14 cellular contexts compared by ENCODE assay signal in the genomic region with DNA sequence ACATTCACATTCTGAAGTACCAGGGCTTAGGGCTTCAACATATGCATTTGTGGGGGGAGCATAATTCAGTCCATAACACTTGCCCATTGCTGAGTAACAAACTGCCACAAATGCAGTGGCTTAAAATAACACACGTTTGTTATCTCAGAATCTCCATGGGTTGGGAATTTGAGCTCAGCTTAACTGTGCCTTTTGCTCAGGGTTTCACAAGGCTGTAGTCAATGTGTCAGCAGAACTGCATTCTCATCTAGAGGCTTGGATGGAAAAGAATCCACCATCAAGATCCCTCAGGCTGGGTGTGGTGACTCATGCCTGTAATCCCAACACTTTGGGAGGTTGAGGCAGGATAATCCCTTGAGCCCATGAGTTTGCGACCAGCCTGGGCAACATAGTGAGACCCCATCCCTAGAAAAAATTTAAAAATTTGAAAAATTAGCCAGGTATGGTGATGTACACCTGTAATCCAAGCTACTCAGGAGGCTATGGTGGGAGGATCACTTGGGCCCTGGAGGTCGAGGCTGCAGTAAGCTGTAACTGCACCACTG.
"Had no signal": no experiment of that assay in that cellular context is flagged by ENCODE, and none has a peak within 500 bp of the region (broad histone marks: within the 10 kb centered on the region; RNA-seq: fewer than 3 reads in every experiment).

No MANE protein-coding gene starts in this region.

- H3K27ac ChIP-seq: epithelial cell of prostate, left lung, ovary, sigmoid colon had no signal

- ATAC-seq: activated CD4-positive, CD25-positive, alpha-beta regulatory T cell treated with anti-CD3 and anti-CD28 coated beads, Interleukin-2, amount 50 U/mL, for 24 hours; left lung; naive thymus-derived CD4-positive, alpha-beta T cell; stimulated activated effector memory CD8-positive, alpha-beta T cell treated with anti-CD3 and anti-CD28 coated beads, Interleukin-12 subunit alpha, Interleukin-12 subunit beta, amount 100 ng/mL, for 72 hours had no signal

- H3K36me3 ChIP-seq: left lung, ovary, sigmoid colon, vagina had no signal

- H3K27me3 ChIP-seq: left lung, ovary, sigmoid colon, vagina had no signal

- DNase-seq: activated naive CD4-positive, alpha-beta T cell; activated naive CD8-positive, alpha-beta T cell treated with anti-CD3 and anti-CD28 coated beads, Interleukin-2, amount 10 ng/mL, durations not matched to agents 7 days and 5 days; aorta; left lung; mammary epithelial cell; naive thymus-derived CD4-positive, alpha-beta T cell; ovary; sigmoid colon; stimulated activated CD4-positive, alpha-beta T cell treated with anti-CD3 and anti-CD28 coated beads, Interleukin-12 subunit alpha, Interleukin-12 subunit beta, amount 100 ng/mL, for 4 hours; T-helper 9 cell had no signal

- H3K4me3 ChIP-seq: left lung, ovary, sigmoid colon, vagina had no signal

- H3K9me3 ChIP-seq: left lung, ovary, sigmoid colon, vagina had no signal
